In genomic region chr6:131061041-131061770, GRCh38 we compare ENCODE assay signal across 8 cellular contexts. TPM values are rescaled to one million over a fixed set of nuclear protein-coding genes. Genes with fewer than 3 reads are reported as not detected.
DNase-seq lines count a peak whose midpoint lies in the region; ATAC-seq, FAIRE-seq and TF ChIP-seq lines count a peak whose summit lies in the region.

No MANE protein-coding gene starts in this region.

- peak; percentile 27 for ATAC-seq in HG03378 (IDR thresholded peaks at IDR 0.05; ENCODE audit: unreplicated experiment)
- ATAC-seq in K562: peak; percentile 45
- no peak for ATAC-seq in pancreas

- TF ChIP-seq RAD21 in K562 (CRISPR knock-in tag; conservative IDR thresholded peaks at IDR 0.05 in 1 of 2, IDR thresholded peaks at IDR 0.05 in 1 of 2): no peak

- H3K27ac ChIP-seq in K562 (ENCODE audit: extremely low read depth, low read depth, low read length) (peak overlapping the region; percentile 64; the same call in 1 of the 3 replicates), mesodermal cell (ENCODE audit: low read depth, low read length, severe bottlenecking) (peak overlapping the region; percentile 10), pancreas (no peak overlapping the region)

- no peak for TF ChIP-seq CTCF in K562 (IDR thresholded peaks at IDR 0.05 in 2 of 3, conservative IDR thresholded peaks at IDR 0.05 in 1 of 3; ENCODE audit: insufficient read depth in 2 of 3, low read depth in 1 of 3, low read length in 3 of 3)
- TF ChIP-seq CTCF in pancreas (IDR thresholded peaks at IDR 0.05): no peak

- no peaks in the 10 kb centered on the region for H4K20me1 ChIP-seq in K562 (replicated peaks; ENCODE audit: control insufficient read depth, insufficient read depth, low read length)

- H3K79me2 ChIP-seq in K562 (ENCODE audit: control insufficient read depth, insufficient read depth, low read length): peaks cover 49% of the 10 kb centered on the region

- POLR2A ChIA-PET in K562 (lab: Yijun Ruan, JAX): interaction anchor here (1.2 kb wide), 1 partner anchor 12 kb away, joined by 3 read pairs; no protein-coding TSS in a partner anchor

- H3K9ac ChIP-seq in K562 (ENCODE audit: insufficient read depth in 1 of 2, low read depth in 2 of 2, low read length in 2 of 2): peak overlapping the region in 1 of 2 experiments; percentile 56; a peak in 1 of 4 replicates

- TF ChIP-seq EP300 in K562 (IDR thresholded peaks at IDR 0.05; ENCODE audit: low read length): peak; percentile 12; the same call in 1 of the 2 replicates

- H3K4me3 ChIP-seq in K562: peak overlapping the region; percentile 62
- peak overlapping the region; percentile 91 for H3K4me3 ChIP-seq in mesodermal cell (ENCODE audit: extremely low read depth, insufficient read depth, low read length, poor library complexity, severe bottlenecking)
- H3K4me3 ChIP-seq in pancreas: peak overlapping the region in 2 of 4 donors; percentile 80 to 93

- FAIRE-seq in K562 (lab: Jason Lieb, UNC) (no peak), pancreas (lab: Jason Lieb, UNC) (no peak)

- H3K36me3 ChIP-seq in K562 (ENCODE audit: control insufficient read depth, insufficient read depth, low read length) (no peaks in the 10 kb centered on the region), mesodermal cell (ENCODE audit: control insufficient read depth, insufficient read depth, low read length) (peaks cover 3% of the 10 kb centered on the region), pancreas (no peaks in the 10 kb centered on the region)

- H3K9me1 ChIP-seq in K562 (ENCODE audit: control insufficient read depth, insufficient read depth, low read length): no peaks in the 10 kb centered on the region

- TSS peak; percentile 31 for BruUV-seq in K562 (replicated peaks; lab: Mats Ljungman, UMichigan)

- peak; percentile 20 for DNase-seq in ELF-1 (ENCODE audit: low read depth, low spot score)
- peak in 1 of 4 experiments; percentile 51 for DNase-seq in K562 (ENCODE audit: extremely low read depth in 1 of 4, low spot score in 3 of 4)
- no peak for DNase-seq in GOT3 (lab: John Stamatoyannopoulos, UW)
- DNase-seq in GM03348 (ENCODE audit: low spot score): no peak
- no peak for DNase-seq in NOMO-1 (lab: John Stamatoyannopoulos, UW; ENCODE audit: unreplicated experiment in 2 of 2)
- DNase-seq in pancreas: no peak

- intact Hi-C loops in K562 (cut with micrococcal nuclease) (loop anchor here (5.0 kb wide), 1 partner anchor 56 kb away; no protein-coding TSS in a partner anchor), pancreas (cut with DNase I) (no loop called here)

- in situ Hi-C loops in K562 (cut with MboI): no loop called here

- under 1% methylated on average over 10 of the region's 10 CpGs for WGBS in K562 (ENCODE audit: insufficient coverage, low coverage, missing lambda C conversion rate)
- WGBS in mesodermal cell (ENCODE audit: insufficient coverage in 2 of 2), 2 experiments: 57 to 72% methylated on average over 3 to 5 of the region's 10 CpGs
- 48 to 50% methylated on average over 10 of the region's 10 CpGs for WGBS in pancreas, 2 donors

- no peak overlapping the region for H2AFZ ChIP-seq in K562 (ENCODE audit: low read depth, low read length)

- no peaks in the 10 kb centered on the region for H3K27me3 ChIP-seq in K562 (ENCODE audit: control insufficient read depth in 2 of 2, insufficient read depth in 2 of 2, low read length in 2 of 2)
- no peaks in the 10 kb centered on the region for H3K27me3 ChIP-seq in pancreas

- TF ChIP-seq POLR2A in K562 (conservative IDR thresholded peaks at IDR 0.05): no peak

- CTCF ChIA-PET in K562 (lab: Yijun Ruan, JAX; ENCODE audit: low intra/inter-chr PET ratio): interaction anchor here (0.6 kb wide), 1 partner anchor 10 kb away, joined by 3 read pairs; no protein-coding TSS in a partner anchor

- peak overlapping the region; percentile 80 for H3K4me2 ChIP-seq in K562 (ENCODE audit: insufficient read depth, low read length)

- H3K9me3 ChIP-seq in K562 (replicated peaks; ENCODE audit: control insufficient read depth, insufficient read depth, low read depth, low read length) (no peaks in the 10 kb centered on the region), mesodermal cell (ENCODE audit: control insufficient read depth, low read length) (peaks cover 7% of the 10 kb centered on the region), pancreas (no peaks in the 10 kb centered on the region)

- H3K4me1 ChIP-seq in K562 (replicated peaks in 1 of 2; ENCODE audit: control insufficient read depth in 2 of 2, insufficient read depth in 2 of 2, low read length in 2 of 2) (peaks cover 3 to 16% of the 10 kb centered on the region in 2 experiments; a peak in 3 of 5 replicates), mesodermal cell (ENCODE audit: control insufficient read depth, insufficient read depth, low read length, poor library complexity, severe bottlenecking) (peaks cover 7% of the 10 kb centered on the region), pancreas (no peaks in the 10 kb centered on the region)

TF ChIP-seq in K562, 482 proteins besides CTCF, POLR2A, EP300 and RAD21:
- TF ChIP-seq RBFOX2 (IDR thresholded peaks at IDR 0.05; ENCODE audit: low read depth, low read length): 0 out of 2 replicates have a peak, but pooled peaks have one; percentile 1
- TF ChIP-seq EZH2 (IDR thresholded peaks at IDR 0.05; ENCODE audit: borderline replicate concordance, low read depth, low read length): no peak
- no peak for TF ChIP-seq TFAM (CRISPR knock-in tag; conservative IDR thresholded peaks at IDR 0.05)
- no peak for TF ChIP-seq POLR2AphosphoS2 (IDR thresholded peaks at IDR 0.05; ENCODE audit: low read length)
- no peak for TF ChIP-seq MECOM (CRISPR knock-in tag; IDR thresholded peaks at IDR 0.05)
- TF ChIP-seq, protein P1, sequence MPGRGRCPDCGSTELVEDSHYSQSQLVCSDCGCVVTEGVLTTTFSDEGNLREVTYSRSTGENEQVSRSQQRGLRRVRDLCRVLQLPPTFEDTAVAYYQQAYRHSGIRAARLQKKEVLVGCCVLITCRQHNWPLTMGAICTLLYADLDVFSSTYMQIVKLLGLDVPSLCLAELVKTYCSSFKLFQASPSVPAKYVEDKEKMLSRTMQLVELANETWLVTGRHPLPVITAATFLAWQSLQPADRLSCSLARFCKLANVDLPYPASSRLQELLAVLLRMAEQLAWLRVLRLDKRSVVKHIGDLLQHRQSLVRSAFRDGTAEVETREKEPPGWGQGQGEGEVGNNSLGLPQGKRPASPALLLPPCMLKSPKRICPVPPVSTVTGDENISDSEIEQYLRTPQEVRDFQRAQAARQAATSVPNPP (IDR thresholded peaks at IDR 0.05; ENCODE audit: borderline replicate concordance, insufficient read depth, insufficient read length): no peak
- TF ChIP-seq ARID1B (IDR thresholded peaks at IDR 0.05): no peak
- TF ChIP-seq CHAMP1 (IDR thresholded peaks at IDR 0.05): no peak
- peak; percentile 34 for TF ChIP-seq MYBL2 (IDR thresholded peaks at IDR 0.05; ENCODE audit: low read depth)
- TF ChIP-seq MYBL2 (CRISPR knock-in tag; IDR thresholded peaks at IDR 0.05; ENCODE audit: borderline replicate concordance): no peak

RNA-seq across cellular contexts. Expression of gene EPB41L2, which starts 1.8 kb away (rescaled TPM):
- 25.7 and 90.9 TPM in 2 replicates for total RNA-seq in K562 (2011; cell fraction: chromatin; rRNA removed; ENCODE audit: low replicate concordance)
- total RNA-seq in K562 (2011; cell fraction: nucleolus; rRNA removed): 7.8 and 13.9 TPM in 2 replicates
- total RNA-seq in K562 (2011; cell fraction: nucleoplasm; rRNA removed): 39.1 and 61.2 TPM in 2 replicates
- total RNA-seq in K562 (2014; rRNA removed) (23.9 and 25.8 TPM in 2 replicates), K562 (2014; rRNA removed; fragmentation: Illumina TruSeq; extraction: Trizol) (26.5 and 35.5 TPM in 2 replicates), K562 (2015; rRNA removed; fragmentation: Illumina TruSeq; extraction: Trizol) (18.3 and 23.5 TPM in 2 replicates), K562 (2021) (31.1 and 32.6 TPM in 2 replicates), pancreas (10 to 100 TPM; 13.8 to 63.0 (median 23.6) TPM)
- polyA plus RNA-seq in K562 (2011; rRNA removed) (20.5 and 20.9 TPM in 2 replicates), K562 (2014; fragmentation: Illumina TruSeq; extraction: Trizol) (53.6 and 54.5 TPM in 2 replicates), K562 (2014; fragmentation: Nextera tagmentation; extraction: Ambion mirVana) (10 to 100 TPM in 1 of 2 experiments, 1 to 10 TPM in 1; 5.1 to 12.2 TPM), K562 (2014; rRNA removed) (22.7 and 25.0 TPM in 2 replicates), pancreas (10 to 100 TPM; 13.0 to 14.0 TPM)
- 10.6 and 21.0 TPM in 2 replicates for polyA plus RNA-seq in K562 (2011; cell fraction: cytosol; rRNA removed)
- polyA plus RNA-seq in K562 (2011; cell fraction: nucleus; rRNA removed): 25.7 and 33.2 TPM in 2 replicates
- 24.5 and 40.7 TPM in 2 replicates for polyA plus RNA-seq in K562 (2012)
- 34.2 and 38.4 TPM in 2 replicates for polyA minus RNA-seq in K562 (2011; rRNA and poly(A)+ RNA removed)
- polyA minus RNA-seq in K562 (2011; cell fraction: cytosol; rRNA and poly(A)+ RNA removed): 15.0 and 19.6 TPM in 2 replicates
- 22.5 and 41.9 TPM in 2 replicates for polyA minus RNA-seq in K562 (2011; cell fraction: nucleus; rRNA and poly(A)+ RNA removed)
- 95.1 TPM for polyA plus RNA-seq in mesodermal cell (2013, experiment 1 of 2)
- polyA plus RNA-seq in mesodermal cell (2013, experiment 2 of 2): 75.4 TPM

Comparison
In these comparisons a context has a peak if more than half of its experiments do, and no peak if none do; other contexts are left out.
1. ATAC-seq: peak in HG03378 (single experiment) and K562 (single experiment); none in pancreas (0 of 4).
2. H3K27ac ChIP-seq: peak in K562 (single experiment) and mesodermal cell (single experiment); none in pancreas (0 of 4).